In genomic region chr1:86470859-86471258, GRCh38 we compare ENCODE assay signal across 25 cellular contexts. TPM values are rescaled to one million over a fixed set of nuclear protein-coding genes. Genes with fewer than 3 reads are reported as not detected.
A peak's percentile ranks its signal among the peaks of the same experiment; 100 is the strongest.
DNase-seq lines count a peak whose midpoint lies in the region; ATAC-seq, FAIRE-seq and TF ChIP-seq lines count a peak whose summit lies in the region.
"Had no signal": no experiment of that assay in that cellular context is flagged by ENCODE, and none has a peak within 500 bp of the region (broad histone marks: within the 10 kb centered on the region; RNA-seq: fewer than 3 reads in every experiment).

No MANE protein-coding gene starts in this region.

- H3K27me3 ChIP-seq in colonic mucosa, result no peaks in the 10 kb centered on the region
- H3K27me3 ChIP-seq in SJCRH30, result no peaks in the 10 kb centered on the region
- H3K27me3 ChIP-seq: gastroesophageal sphincter, sigmoid colon had no signal

- FAIRE-seq in GM12891 (lab: Jason Lieb, UNC), result peak; percentile 73
- FAIRE-seq: bronchial epithelial cell had no signal

- H3K36me3 Mint-ChIP-seq in activated T-cell treated with anti-CD3 and anti-CD28 coated beads, Interleukin-2, amount 50 U/mL, for 4 hours (ENCODE audit: insufficient read depth), result no peaks in the 10 kb centered on the region

- H3K9me3 ChIP-seq in colonic mucosa (no peaks in the 10 kb centered on the region), SJCRH30 (replicated peaks) (no peaks in the 10 kb centered on the region)
- H3K9me3 ChIP-seq: gastroesophageal sphincter, sigmoid colon had no signal

- no peak for TF ChIP-seq POLR2A in GM12891 (IDR thresholded peaks at IDR 0.05; ENCODE audit: low read depth, low read length)

- no peak for TF ChIP-seq CTCF in GM20000 (IDR thresholded peaks at IDR 0.05; ENCODE audit: extremely low read depth, missing control alignments)
- no peak for TF ChIP-seq CTCF in colonic mucosa (IDR thresholded peaks at IDR 0.05)

- H3K4me1 Mint-ChIP-seq in activated T-cell treated with anti-CD3 and anti-CD28 coated beads, Interleukin-2, amount 50 U/mL, for 4 hours (ENCODE audit: low read depth), result no peaks in the 10 kb centered on the region

- no peaks in the 10 kb centered on the region for H3K4me1 ChIP-seq in colonic mucosa
- peaks cover 3% of the 10 kb centered on the region; the same call in 1 of the 2 replicates for H3K4me1 ChIP-seq in SJCRH30
- H3K4me1 ChIP-seq: gastroesophageal sphincter, sigmoid colon had no signal

- peak overlapping the region; percentile 5 for H3K4me3 ChIP-seq in colonic mucosa
- no peak overlapping the region for H3K4me3 ChIP-seq in SJCRH30
- H3K4me3 ChIP-seq: gastroesophageal sphincter, GM23338, sigmoid colon had no signal

- peak; percentile 67 for ATAC-seq in HG02884 (IDR thresholded peaks at IDR 0.05; ENCODE audit: unreplicated experiment)
- no peak for ATAC-seq in activated T-cell treated with anti-CD3 and anti-CD28 coated beads, Interleukin-2, amount 50 U/mL, for 4 hours
- ATAC-seq: activated CD8-positive, alpha-beta T cell treated with anti-CD3 and anti-CD28 coated beads, Interleukin-2, amount 10 ng/mL, durations not matched to agents 7 days and 5 days; gastroesophageal sphincter; GM23338; left lobe of liver had no signal

- intact Hi-C loops in colonic mucosa (cut with DNase I), result loop anchor here (5.0 kb wide), 1 partner anchor 216 kb away; no protein-coding TSS in a partner anchor

- H3K4me3 Mint-ChIP-seq in activated T-cell treated with anti-CD3 and anti-CD28 coated beads, Interleukin-2, amount 50 U/mL, for 4 hours, result no peak overlapping the region
- H3K4me3 Mint-ChIP-seq: activated CD8-positive, alpha-beta T cell treated with anti-CD3 and anti-CD28 coated beads, Interleukin-2, amount 10 ng/mL, durations not matched to agents 7 days and 5 days; activated T-helper 1 cell treated with anti-CD3 and anti-CD28 coated beads, Interleukin-12 subunit alpha, Interleukin-12 subunit beta, Interleukin-2, Interleukin-4 antibody, amounts not matched to agents 30 ng/mL and 10 ng/mL and 1 ng/mL, durations not matched to agents 14 hours and 24 hours and 36 hours; GM23338 had no signal

- peaks cover 11% of the 10 kb centered on the region for H3K27me3 Mint-ChIP-seq in activated T-cell treated with anti-CD3 and anti-CD28 coated beads, Interleukin-2, amount 50 U/mL, for 4 hours (ENCODE audit: low read depth)

- no peaks in the 10 kb centered on the region for H3K9me3 Mint-ChIP-seq in activated T-cell treated with anti-CD3 and anti-CD28 coated beads, Interleukin-2, amount 50 U/mL, for 4 hours
- H3K9me3 Mint-ChIP-seq: activated T-helper 1 cell treated with anti-CD3 and anti-CD28 coated beads, Interleukin-12 subunit alpha, Interleukin-12 subunit beta, Interleukin-2, Interleukin-4 antibody, amounts not matched to agents 30 ng/mL and 10 ng/mL and 1 ng/mL, durations not matched to agents 14 hours and 24 hours and 36 hours; GM23338 had no signal

- DNase-seq in GM12891 (ENCODE audit: insufficient read length, low spot score), result no peak
- DNase-seq in GM20000 (ENCODE audit: low spot score), result peak; percentile 32
- DNase-seq in colonic mucosa, result no peak
- no peak for DNase-seq in activated T-cell treated with anti-CD3 and anti-CD28 coated beads, Interleukin-2, amount 50 U/mL, for 4 hours
- no peak for DNase-seq in SJCRH30
- no peak for DNase-seq in HT-29 (ENCODE audit: low spot score)
- DNase-seq in activated T-cell treated with anti-CD3 and anti-CD28 coated beads for 4 hours, result no peak
- DNase-seq: activated CD8-positive, alpha-beta T cell treated with anti-CD3 and anti-CD28 coated beads, Interleukin-2, amount 10 ng/mL, durations not matched to agents 7 days and 5 days; dermis blood vessel endothelial cell; DND-41; erythroblast; NCI-H187 treated with DMSO at 0.1 percent for 48 hours; NCI-H446; occipital lobe; SHP77; sigmoid colon; stimulated activated CD4-positive, alpha-beta T cell treated with anti-CD3 and anti-CD28 coated beads, Interleukin-1b, Interleukin-23, amount 100 ng/mL, for 48 hours had no signal

- H3K36me3 ChIP-seq in colonic mucosa, result no peaks in the 10 kb centered on the region
- no peaks in the 10 kb centered on the region for H3K36me3 ChIP-seq in SJCRH30
- H3K36me3 ChIP-seq: gastroesophageal sphincter, sigmoid colon had no signal

- H3K27ac ChIP-seq in colonic mucosa, result no peak overlapping the region
- no peak overlapping the region for H3K27ac ChIP-seq in SJCRH30
- H3K27ac ChIP-seq: gastroesophageal sphincter, sigmoid colon had no signal

- peak overlapping the region in 1 of 2 donors; percentile 4 for H3K9ac ChIP-seq in colonic mucosa (ENCODE audit: low read depth in 2 of 2, low read length in 2 of 2)

TF ChIP-seq in GM12891, 5 proteins besides CTCF, POLR2A, EP300 and RAD21:
- TF ChIP-seq PAX5 (IDR thresholded peaks at IDR 0.05; ENCODE audit: insufficient read depth, low read length, severe bottlenecking) (no peak), SPI1 (IDR thresholded peaks at IDR 0.05; ENCODE audit: low read depth, low read length) (peak; percentile 80), POLR2AphosphoS5 (IDR thresholded peaks at IDR 0.05; ENCODE audit: low read depth, low read length) (no peak)

RNA-seq across cellular contexts. Expression of gene CLCA1, which starts 2.1 kb away (rescaled TPM):
- 0.03 TPM for polyA plus RNA-seq in GM12891 (2012; ENCODE audit: low read depth, missing spikeins)
- total RNA-seq in colonic mucosa, result 1,000 to 10,000 TPM in 1 of 2 donors, 100 to 1,000 TPM in 1; 938 to 1,116 TPM
- under 1 TPM; 0.08 to 0.13 (median 0.08) TPM for total RNA-seq in activated T-cell treated with anti-CD3 and anti-CD28 coated beads, Interleukin-2, amount 50 U/mL, for 4 hours
- not detected in 2 replicates for total RNA-seq in SJCRH30 (2014; rRNA removed; shearing (Covaris generic))
- total RNA-seq in HT-29 (2014; rRNA removed; shearing (Covaris generic)), result not detected in 2 replicates
- total RNA-seq: activated CD8-positive, alpha-beta T cell treated with anti-CD3 and anti-CD28 coated beads, Interleukin-2, amount 10 ng/mL, durations not matched to agents 7 days and 5 days; activated T-helper 1 cell treated with anti-CD3 and anti-CD28 coated beads, Interleukin-12 subunit alpha, Interleukin-12 subunit beta, Interleukin-2, Interleukin-4 antibody, amounts not matched to agents 30 ng/mL and 10 ng/mL and 1 ng/mL, durations not matched to agents 14 hours and 24 hours and 36 hours; bronchial epithelial cell; dermis blood vessel endothelial cell; gastroesophageal sphincter; GM23338; M059J; T-helper 1 cell treated with Interleukin-12 subunit alpha and Interleukin-12 subunit beta and Interleukin-4 antibody, amounts not matched to agents 30 ng/mL and 1 ng/mL, for 36 hours had no signal
- polyA plus RNA-seq: GM23338 had no signal

RNA-seq across cellular contexts. Expression of gene CLCA2, which starts 46.9 kb away (rescaled TPM):
- polyA plus RNA-seq in GM12891 (2012; ENCODE audit: low read depth, missing spikeins), result 0.04 TPM
- 1 to 10 TPM; 1.2 to 1.7 TPM for total RNA-seq in colonic mucosa
- total RNA-seq in activated T-cell treated with anti-CD3 and anti-CD28 coated beads, Interleukin-2, amount 50 U/mL, for 4 hours, result not detected
- not detected in 2 replicates for total RNA-seq in SJCRH30 (2014; rRNA removed; shearing (Covaris generic))
- not detected in 2 replicates for total RNA-seq in HT-29 (2014; rRNA removed; shearing (Covaris generic))
- total RNA-seq: activated CD8-positive, alpha-beta T cell treated with anti-CD3 and anti-CD28 coated beads, Interleukin-2, amount 10 ng/mL, durations not matched to agents 7 days and 5 days; activated T-helper 1 cell treated with anti-CD3 and anti-CD28 coated beads, Interleukin-12 subunit alpha, Interleukin-12 subunit beta, Interleukin-2, Interleukin-4 antibody, amounts not matched to agents 30 ng/mL and 10 ng/mL and 1 ng/mL, durations not matched to agents 14 hours and 24 hours and 36 hours; GM23338; left lobe of liver; sigmoid colon; T-helper 1 cell treated with Interleukin-12 subunit alpha and Interleukin-12 subunit beta and Interleukin-4 antibody, amounts not matched to agents 30 ng/mL and 1 ng/mL, for 36 hours had no signal
- polyA plus RNA-seq: GM23338 had no signal

Comparison
In these comparisons a context has a peak if more than half of its experiments do, and no peak if none do; other contexts are left out.
1. RNA of gene CLCA1, which starts 2.1 kb away (total RNA-seq): 938 to 1,116 TPM in colonic mucosa; 0.08 to 0.13 TPM in activated T-cell treated with anti-CD3 and anti-CD28 coated beads, Interleukin-2, amount 50 U/mL, for 4 hours, not detected in SJCRH30 and not detected in HT-29; every median in the first group is over 100 times any median in the second.